In the genomic region with DNA sequence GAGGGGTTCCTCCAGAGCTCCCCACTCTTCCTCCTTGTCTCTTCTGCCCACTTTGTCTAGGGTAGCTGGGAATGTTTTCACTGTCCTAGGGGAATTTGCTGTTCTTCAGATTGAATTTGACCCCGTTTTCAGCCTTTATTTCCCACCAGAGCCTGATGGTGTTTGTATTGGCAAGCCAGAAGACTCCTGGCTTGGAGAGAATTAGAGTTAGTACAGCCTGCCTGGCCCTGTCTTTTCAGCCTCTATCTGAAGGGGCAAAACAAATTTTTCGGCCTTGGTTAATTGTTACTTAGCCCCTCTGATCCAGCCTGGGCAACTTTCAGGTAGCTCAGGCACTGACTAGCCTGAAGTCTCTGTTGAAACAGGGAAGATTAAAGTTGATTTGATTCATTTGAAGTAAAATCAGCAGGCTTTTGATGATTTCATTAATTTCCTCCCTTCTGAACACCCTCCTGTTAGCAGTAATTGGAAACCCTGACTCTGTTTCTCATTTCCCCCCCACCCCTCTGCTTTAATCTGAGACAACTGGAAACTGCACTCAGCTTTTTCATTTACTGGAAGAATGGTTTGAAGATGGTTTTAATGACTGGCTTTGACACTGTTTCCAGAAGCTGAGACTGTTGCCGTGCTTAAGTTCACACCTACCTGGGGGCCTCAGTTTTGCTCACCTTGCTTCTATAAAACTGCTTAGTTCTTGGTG, we compare ENCODE assay signal across 12 cellular contexts.
DNase-seq lines count a peak whose midpoint lies in the region; ATAC-seq and TF ChIP-seq lines count a peak whose summit lies in the region.
"Had no signal": no experiment of that assay in that cellular context is flagged by ENCODE, and none has a peak within 500 bp of the region (broad histone marks: within the 10 kb centered on the region; RNA-seq: fewer than 3 reads in every experiment).

No MANE protein-coding gene starts in this region.

- 36 to 57% methylated on average over 3 of the region's 3 CpGs for WGBS in esophagus squamous epithelium, 2 donors

- peaks cover 13% of the 10 kb centered on the region for H3K36me3 Mint-ChIP-seq in CD4-positive, CD25-positive, alpha-beta regulatory T cell
- peaks cover 30% of the 10 kb centered on the region for H3K36me3 Mint-ChIP-seq in activated CD4-positive, alpha-beta T cell treated with anti-CD3 and anti-CD28 coated beads, Interleukin-2, amount 10 ng/mL, durations not matched to agents 7 days and 5 days (ENCODE audit: low read depth)

- peaks cover 3% of the 10 kb centered on the region for H3K36me3 ChIP-seq in CD4-positive, CD25-positive, alpha-beta regulatory T cell (ENCODE audit: control insufficient read depth, insufficient read depth, low read length)
- H3K36me3 ChIP-seq in esophagus squamous epithelium: peaks cover 0 to 17% (median 0%) of the 10 kb centered on the region in 3 donors
- no peaks in the 10 kb centered on the region for H3K36me3 ChIP-seq in skeletal muscle tissue (ENCODE audit: control insufficient read depth in 3 of 3, insufficient read depth in 3 of 3, low read length in 3 of 3)
- H3K36me3 ChIP-seq in PC-9 (ENCODE audit: low read depth): no peaks in the 10 kb centered on the region

- H3K27me3 ChIP-seq in CD4-positive, CD25-positive, alpha-beta regulatory T cell (ENCODE audit: control insufficient read depth, insufficient read depth, low read length): no peaks in the 10 kb centered on the region
- H3K27me3 ChIP-seq in esophagus squamous epithelium (no peaks in the 10 kb centered on the region), skeletal muscle tissue (ENCODE audit: control insufficient read depth in 3 of 3, insufficient read depth in 3 of 3, low read length in 3 of 3) (no peaks in the 10 kb centered on the region), PC-9 (ENCODE audit: insufficient read depth, low read depth) (no peaks in the 10 kb centered on the region)

- TF ChIP-seq POLR2A in esophagus squamous epithelium (IDR thresholded peaks at IDR 0.05): no peak

- no peaks in the 10 kb centered on the region for H3K9me2 ChIP-seq in PC-9 (ENCODE audit: insufficient read depth)

- CTCF ChIA-PET in activated CD4-positive, alpha-beta T cell treated with anti-CD3 and anti-CD28 coated beads, Interleukin-2, amount 10 ng/mL, durations not matched to agents 7 days and 5 days (lab: Charles Lee): interaction anchor here (1.0 to 3.2 kb wide), 9 partner anchors 9 to 44 kb away, joined by 3 to 22 read pairs (median 3); no protein-coding TSS in a partner anchor
- CTCF ChIA-PET in PC-9 (lab: Charles Lee): no interaction called here

- H3K9me3 Mint-ChIP-seq in CD4-positive, CD25-positive, alpha-beta regulatory T cell: no peaks in the 10 kb centered on the region
- no peaks in the 10 kb centered on the region for H3K9me3 Mint-ChIP-seq in activated CD4-positive, alpha-beta T cell treated with anti-CD3 and anti-CD28 coated beads, Interleukin-2, amount 10 ng/mL, durations not matched to agents 7 days and 5 days

- no peak overlapping the region for H3K4me2 ChIP-seq in PC-9

- H3K4me3 Mint-ChIP-seq in CD4-positive, CD25-positive, alpha-beta regulatory T cell: peak overlapping the region; percentile 34 to 69 (median 58)
- H3K4me3 Mint-ChIP-seq in activated CD4-positive, alpha-beta T cell treated with anti-CD3 and anti-CD28 coated beads, Interleukin-2, amount 10 ng/mL, durations not matched to agents 7 days and 5 days: peak overlapping the region; percentile 26

- no peaks in the 10 kb centered on the region for H4K20me1 ChIP-seq in PC-9 (ENCODE audit: insufficient read depth)

- H3K9me3 ChIP-seq in CD4-positive, CD25-positive, alpha-beta regulatory T cell (ENCODE audit: control insufficient read depth in 2 of 2, low read length in 2 of 2): no peaks in the 10 kb centered on the region
- H3K9me3 ChIP-seq in esophagus squamous epithelium (no peaks in the 10 kb centered on the region), skeletal muscle tissue (ENCODE audit: control insufficient read depth in 3 of 3, low read length in 3 of 3) (no peaks in the 10 kb centered on the region), PC-9 (ENCODE audit: insufficient read depth, low read depth) (no peaks in the 10 kb centered on the region)

- no peak overlapping the region for H2AFZ ChIP-seq in PC-9

- TF ChIP-seq CTCF in esophagus squamous epithelium (IDR thresholded peaks at IDR 0.05) (no peak), PC-9 (conservative IDR thresholded peaks at IDR 0.05) (no peak)

- peak overlapping the region; percentile 53 for H3K27ac ChIP-seq in CD4-positive, CD25-positive, alpha-beta regulatory T cell (ENCODE audit: insufficient read depth, low read length, poor library complexity, severe bottlenecking)
- H3K27ac ChIP-seq in esophagus squamous epithelium (peak overlapping the region in 3 of 4 donors; percentile 25 to 64 (median 45)), skeletal muscle tissue (ENCODE audit: low read depth, low read length) (peak overlapping the region; percentile 67), PC-9 (no peak overlapping the region)

- no TSS peak for BruUV-seq in PC-9 (replicated peaks; lab: Mats Ljungman, UMichigan)

- peaks cover 70% of the 10 kb centered on the region for H3K4me1 ChIP-seq in CD4-positive, CD25-positive, alpha-beta regulatory T cell (ENCODE audit: control insufficient read depth, insufficient read depth, low read length, poor library complexity, severe bottlenecking)
- H3K4me1 ChIP-seq in esophagus squamous epithelium (peaks cover 27 to 78% (median 50%) of the 10 kb centered on the region in 3 donors), skeletal muscle tissue (ENCODE audit: control insufficient read depth in 3 of 3, insufficient read depth in 3 of 3, low read length in 3 of 3) (peaks cover 52 to 57% (median 55%) of the 10 kb centered on the region in 3 donors), PC-9 (replicated peaks; ENCODE audit: insufficient read depth) (no peaks in the 10 kb centered on the region)

- H3K4me3 ChIP-seq in CD4-positive, CD25-positive, alpha-beta regulatory T cell (ENCODE audit: low read depth, low read length): peak overlapping the region; percentile 35
- no peak overlapping the region for H3K4me3 ChIP-seq in esophagus squamous epithelium
- H3K4me3 ChIP-seq in skeletal muscle tissue (ENCODE audit: low read length in 3 of 3): no peak overlapping the region
- no peak overlapping the region for H3K4me3 ChIP-seq in PC-9

- intact Hi-C loops in esophagus squamous epithelium (cut with DNase I) (no loop called here), PC-9 (cut with micrococcal nuclease; ENCODE audit: unreplicated experiment) (no loop called here)

- POLR2A ChIA-PET in activated CD4-positive, alpha-beta T cell treated with anti-CD3 and anti-CD28 coated beads, Interleukin-2, amount 10 ng/mL, durations not matched to agents 7 days and 5 days (lab: Charles Lee): no interaction called here
- POLR2A ChIA-PET in PC-9 (lab: Charles Lee; ENCODE audit: unreplicated experiment): interaction anchor here (0.6 kb wide), 1 partner anchor 15 kb away, joined by 5 read pairs; no protein-coding TSS in a partner anchor

- no peaks in the 10 kb centered on the region for H3K79me2 ChIP-seq in PC-9 (ENCODE audit: low read depth)

- H3F3A ChIP-seq in PC-9 (ENCODE audit: insufficient read depth, low read depth): no peaks in the 10 kb centered on the region

- DNase-seq in CD4-positive, CD25-positive, alpha-beta regulatory T cell: no peak
- no peak for DNase-seq in activated CD4-positive, alpha-beta T cell treated with anti-CD3 and anti-CD28 coated beads, Interleukin-2, amount 10 ng/mL, durations not matched to agents 7 days and 5 days
- DNase-seq in esophagus squamous epithelium (lab: John Stamatoyannopoulos, UW) (no peak), OCI-M2 (lab: John Stamatoyannopoulos, UW; ENCODE audit: unreplicated experiment) (no peak), PC-9 (no peak)
- DNase-seq: activated effector memory CD4-positive, alpha-beta T cell treated with Interleukin-2 at 50 U/mL for 16 hours; erythroblast; Kasumi-1; NCI-H446 had no signal

- H3K27me3 Mint-ChIP-seq in CD4-positive, CD25-positive, alpha-beta regulatory T cell: no peaks in the 10 kb centered on the region
- H3K27me3 Mint-ChIP-seq in activated CD4-positive, alpha-beta T cell treated with anti-CD3 and anti-CD28 coated beads, Interleukin-2, amount 10 ng/mL, durations not matched to agents 7 days and 5 days: no peaks in the 10 kb centered on the region

- H3K4me1 Mint-ChIP-seq in CD4-positive, CD25-positive, alpha-beta regulatory T cell: peaks cover 52 to 81% (median 72%) of the 10 kb centered on the region in 4 donors
- H3K4me1 Mint-ChIP-seq in activated CD4-positive, alpha-beta T cell treated with anti-CD3 and anti-CD28 coated beads, Interleukin-2, amount 10 ng/mL, durations not matched to agents 7 days and 5 days: peaks cover 77% of the 10 kb centered on the region

- ATAC-seq in CD4-positive, CD25-positive, alpha-beta regulatory T cell (ENCODE audit: low read depth in 2 of 2): no peak
- ATAC-seq in GM18873 (IDR thresholded peaks at IDR 0.05; ENCODE audit: low FRiP score, unreplicated experiment) (no peak), HG03460 (IDR thresholded peaks at IDR 0.05; ENCODE audit: unreplicated experiment) (no peak)

- H3K9ac ChIP-seq in skeletal muscle tissue (ENCODE audit: low read depth in 1 of 3, low read length in 3 of 3): peak overlapping the region in 1 of 3 donors; percentile 17

- H3K27ac Mint-ChIP-seq in CD4-positive, CD25-positive, alpha-beta regulatory T cell: peak overlapping the region; percentile 59 to 93 (median 92)
- peak overlapping the region; percentile 89 for H3K27ac Mint-ChIP-seq in activated CD4-positive, alpha-beta T cell treated with anti-CD3 and anti-CD28 coated beads, Interleukin-2, amount 10 ng/mL, durations not matched to agents 7 days and 5 days
